12 cellular contexts compared by ENCODE assay signal in genomic region chr6:3294921-3295871, GRCh38. TPM values are rescaled to one million over a fixed set of nuclear protein-coding genes. Genes with fewer than 3 reads are reported as not detected.
DNase-seq lines count a peak whose midpoint lies in the region; ATAC-seq and TF ChIP-seq lines count a peak whose summit lies in the region.
"Had no signal": no experiment of that assay in that cellular context is flagged by ENCODE, and none has a peak within 500 bp of the region (broad histone marks: within the 10 kb centered on the region; RNA-seq: fewer than 3 reads in every experiment).

No MANE protein-coding gene starts in this region.

- H3K27me3 ChIP-seq in RWPE2 (ENCODE audit: insufficient read depth, poor library complexity, severe bottlenecking), result no peaks in the 10 kb centered on the region
- H3K27me3 ChIP-seq in skeletal muscle tissue (ENCODE audit: control insufficient read depth in 3 of 3, insufficient read depth in 3 of 3, low read length in 3 of 3), result peaks cover 0 to 3% (median 0%) of the 10 kb centered on the region in 3 donors
- H3K27me3 ChIP-seq: adrenal gland had no signal

- TF ChIP-seq CTCF in RWPE2 (IDR thresholded peaks at IDR 0.05; ENCODE audit: poor library complexity, severe bottlenecking), result no peak

- H3K27ac ChIP-seq in RWPE2 (ENCODE audit: poor library complexity, severe bottlenecking) (no peak overlapping the region), skeletal muscle tissue (ENCODE audit: low read depth, low read length) (peak overlapping the region; percentile 16)
- H3K27ac ChIP-seq: adrenal gland, prostate gland had no signal

- no peaks in the 10 kb centered on the region for H3K4me1 Mint-ChIP-seq in activated CD8-positive, alpha-beta T cell treated with anti-CD3 and anti-CD28 coated beads, Interleukin-2, amount 10 ng/mL, durations not matched to agents 7 days and 5 days (ENCODE audit: low read depth)
- H3K4me1 Mint-ChIP-seq: stimulated activated memory B cell treated with anti-CD40 and anti-IgM and Interleukin-4, amounts not matched to agents 10 μg/mL and 1 μg/mL and 100 μg/mL, for 72 hours had no signal

- POLR2A ChIA-PET in activated CD8-positive, alpha-beta T cell treated with anti-CD3 and anti-CD28 coated beads, Interleukin-2, amount 10 ng/mL, durations not matched to agents 7 days and 5 days (lab: Charles Lee), result no interaction called here

- peak overlapping the region in 2 of 3 donors; percentile 8 to 60 for H3K9ac ChIP-seq in skeletal muscle tissue (ENCODE audit: low read depth in 1 of 3, low read length in 3 of 3)

- CTCF ChIA-PET in activated CD8-positive, alpha-beta T cell treated with anti-CD3 and anti-CD28 coated beads, Interleukin-2, amount 10 ng/mL, durations not matched to agents 7 days and 5 days (lab: Charles Lee), result no interaction called here

- H3K4me3 ChIP-seq in RWPE2 (ENCODE audit: severe bottlenecking) (no peak overlapping the region), skeletal muscle tissue (ENCODE audit: low read length in 3 of 3) (peak overlapping the region in 1 of 3 donors; percentile 29)
- H3K4me3 ChIP-seq: adrenal gland, prostate gland had no signal

- H3K36me3 ChIP-seq in RWPE2 (ENCODE audit: low read depth) (no peaks in the 10 kb centered on the region), skeletal muscle tissue (ENCODE audit: control insufficient read depth in 3 of 3, insufficient read depth in 3 of 3, low read length in 3 of 3) (peaks cover 0 to 9% (median 3%) of the 10 kb centered on the region in 3 donors)
- H3K36me3 ChIP-seq: adrenal gland, prostate gland had no signal

- H3K36me3 Mint-ChIP-seq in activated CD8-positive, alpha-beta T cell treated with anti-CD3 and anti-CD28 coated beads, Interleukin-2, amount 10 ng/mL, durations not matched to agents 7 days and 5 days (ENCODE audit: low read depth), result no peaks in the 10 kb centered on the region
- H3K36me3 Mint-ChIP-seq: stimulated activated memory B cell treated with anti-CD40 and anti-IgM and Interleukin-4, amounts not matched to agents 10 μg/mL and 1 μg/mL and 100 μg/mL, for 72 hours had no signal

- no peak overlapping the region for H3K4me3 Mint-ChIP-seq in activated CD8-positive, alpha-beta T cell treated with anti-CD3 and anti-CD28 coated beads, Interleukin-2, amount 10 ng/mL, durations not matched to agents 7 days and 5 days
- H3K4me3 Mint-ChIP-seq: stimulated activated memory B cell treated with anti-CD40 and anti-IgM and Interleukin-4, amounts not matched to agents 10 μg/mL and 1 μg/mL and 100 μg/mL, for 72 hours had no signal

- H3K4me1 ChIP-seq in RWPE2 (ENCODE audit: insufficient read depth, poor library complexity, severe bottlenecking) (no peaks in the 10 kb centered on the region), skeletal muscle tissue (ENCODE audit: control insufficient read depth in 3 of 3, insufficient read depth in 3 of 3, low read length in 3 of 3) (peaks cover 3 to 21% (median 18%) of the 10 kb centered on the region in 3 donors)
- H3K4me1 ChIP-seq: adrenal gland, prostate gland had no signal

- ATAC-seq in RWPE2 (ENCODE audit: low read depth), result no peak
- ATAC-seq in HG03139 (IDR thresholded peaks at IDR 0.05; ENCODE audit: unreplicated experiment), result no peak
- no peak for ATAC-seq in activated CD8-positive, alpha-beta T cell treated with anti-CD3 and anti-CD28 coated beads, Interleukin-2, amount 10 ng/mL, durations not matched to agents 7 days and 5 days
- ATAC-seq: stimulated activated memory B cell treated with anti-CD40 and anti-IgM and Interleukin-4, amounts not matched to agents 10 μg/mL and 1 μg/mL and 100 μg/mL, for 72 hours had no signal

- DNase-seq in NCI-H2107 treated with DMSO at 0.1 percent for 48 hours (lab: John Stamatoyannopoulos, UW; ENCODE audit: unreplicated experiment) (peak; percentile 48), NCI-H2107 (lab: John Stamatoyannopoulos, UW) (no peak), RWPE2 (ENCODE audit: low spot score) (peak; percentile 42), iPS-NIHi7 (ENCODE audit: extremely low spot score) (peak; percentile 61)
- DNase-seq in stimulated activated CD4-positive, alpha-beta T cell treated with anti-CD3 and anti-CD28 coated beads, Interleukin-1b, Interleukin-23, amount 100 ng/mL, for 48 hours, result no peak
- DNase-seq in activated CD8-positive, alpha-beta T cell treated with anti-CD3 and anti-CD28 coated beads, Interleukin-2, amount 10 ng/mL, durations not matched to agents 7 days and 5 days, result no peak
- DNase-seq: NCI-H1694 treated with DMSO at 0.1 percent for 48 hours had no signal

- H3K9me3 Mint-ChIP-seq in activated CD8-positive, alpha-beta T cell treated with anti-CD3 and anti-CD28 coated beads, Interleukin-2, amount 10 ng/mL, durations not matched to agents 7 days and 5 days (ENCODE audit: insufficient read depth), result no peaks in the 10 kb centered on the region
- H3K9me3 Mint-ChIP-seq: stimulated activated memory B cell treated with anti-CD40 and anti-IgM and Interleukin-4, amounts not matched to agents 10 μg/mL and 1 μg/mL and 100 μg/mL, for 72 hours had no signal

- H3K27ac Mint-ChIP-seq in activated CD8-positive, alpha-beta T cell treated with anti-CD3 and anti-CD28 coated beads, Interleukin-2, amount 10 ng/mL, durations not matched to agents 7 days and 5 days, result no peak overlapping the region
- H3K27ac Mint-ChIP-seq: stimulated activated memory B cell treated with anti-CD40 and anti-IgM and Interleukin-4, amounts not matched to agents 10 μg/mL and 1 μg/mL and 100 μg/mL, for 72 hours had no signal

- H3K9me3 ChIP-seq in RWPE2 (ENCODE audit: severe bottlenecking) (no peaks in the 10 kb centered on the region), skeletal muscle tissue (ENCODE audit: control insufficient read depth in 3 of 3, low read length in 3 of 3) (no peaks in the 10 kb centered on the region)
- H3K9me3 ChIP-seq: adrenal gland, prostate gland had no signal

- H3K27me3 Mint-ChIP-seq in activated CD8-positive, alpha-beta T cell treated with anti-CD3 and anti-CD28 coated beads, Interleukin-2, amount 10 ng/mL, durations not matched to agents 7 days and 5 days (ENCODE audit: low read depth), result peaks cover 5% of the 10 kb centered on the region

RNA-seq across cellular contexts. Expression of gene PSMG4, which starts 36.4 kb away (rescaled TPM):
- total RNA-seq in skeletal muscle tissue, result 16.7 TPM
- total RNA-seq in activated CD8-positive, alpha-beta T cell treated with anti-CD3 and anti-CD28 coated beads, Interleukin-2, amount 10 ng/mL, durations not matched to agents 7 days and 5 days, result 10 to 100 TPM; 35.3 to 35.5 TPM

Comparison
In these comparisons a context has a peak if more than half of its experiments do, and no peak if none do; other contexts are left out.
1. DNase-seq: peak in NCI-H2107 treated with DMSO at 0.1 percent for 48 hours (single experiment), RWPE2 (single experiment) and iPS-NIHi7 (single experiment); none in NCI-H2107 (single experiment), stimulated activated CD4-positive, alpha-beta T cell treated with anti-CD3 and anti-CD28 coated beads, Interleukin-1b, Interleukin-23, amount 100 ng/mL, for 48 hours (single experiment) and activated CD8-positive, alpha-beta T cell treated with anti-CD3 and anti-CD28 coated beads, Interleukin-2, amount 10 ng/mL, durations not matched to agents 7 days and 5 days (single experiment).